Comparison of ENCODE assay signal across 1 cellular context in the genomic region with DNA sequence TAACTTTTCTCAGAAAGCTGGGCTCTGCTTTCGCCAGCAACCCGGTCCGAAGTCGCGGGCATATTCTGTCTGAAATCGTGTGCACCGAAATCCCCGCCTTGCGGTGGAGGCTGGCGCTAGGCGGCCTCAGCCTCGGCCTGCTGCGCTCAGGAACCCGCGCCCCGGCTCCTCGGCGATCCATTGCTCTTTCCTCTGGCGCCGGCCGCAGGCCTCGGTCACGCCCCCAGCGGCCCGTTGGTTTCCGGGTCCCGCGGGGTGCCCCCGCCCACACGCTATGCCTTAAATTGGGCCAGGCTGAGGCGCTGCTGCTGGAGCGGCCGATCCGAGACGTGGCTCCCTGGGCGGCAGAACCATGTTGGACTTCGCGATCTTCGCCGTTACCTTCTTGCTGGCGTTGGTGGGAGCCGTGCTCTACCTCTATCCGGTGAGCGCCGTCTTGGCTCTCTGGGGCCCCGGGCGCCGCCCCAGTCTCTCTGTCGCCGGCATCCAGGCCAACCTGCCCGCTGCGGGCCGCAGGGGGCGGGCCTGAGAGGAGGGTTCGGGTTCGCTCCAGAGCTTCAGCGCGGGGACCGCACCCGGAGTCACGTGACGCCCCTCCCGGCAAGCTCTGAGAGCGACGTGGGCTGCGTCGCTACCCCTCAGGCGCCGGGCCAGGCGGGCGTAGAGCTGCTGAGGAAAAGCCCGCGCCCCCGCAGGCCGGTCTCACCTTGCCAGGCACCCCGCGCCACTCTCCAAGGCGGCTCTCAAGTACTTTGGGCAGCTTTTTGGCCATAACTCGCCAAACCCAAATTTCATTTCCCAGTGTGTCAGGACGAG.
TF ChIP-seq lines count a peak whose summit lies in the region.

A gene with protein sequence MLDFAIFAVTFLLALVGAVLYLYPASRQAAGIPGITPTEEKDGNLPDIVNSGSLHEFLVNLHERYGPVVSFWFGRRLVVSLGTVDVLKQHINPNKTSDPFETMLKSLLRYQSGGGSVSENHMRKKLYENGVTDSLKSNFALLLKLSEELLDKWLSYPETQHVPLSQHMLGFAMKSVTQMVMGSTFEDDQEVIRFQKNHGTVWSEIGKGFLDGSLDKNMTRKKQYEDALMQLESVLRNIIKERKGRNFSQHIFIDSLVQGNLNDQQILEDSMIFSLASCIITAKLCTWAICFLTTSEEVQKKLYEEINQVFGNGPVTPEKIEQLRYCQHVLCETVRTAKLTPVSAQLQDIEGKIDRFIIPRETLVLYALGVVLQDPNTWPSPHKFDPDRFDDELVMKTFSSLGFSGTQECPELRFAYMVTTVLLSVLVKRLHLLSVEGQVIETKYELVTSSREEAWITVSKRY (plus strand): TSS at position 308 of the 816 bp plus-strand sequence. CDS start 45 bp downstream, at position 353.

TF ChIP-seq in HepG2, 621 proteins besides CTCF, POLR2A, EP300 and RAD21 (continued from another document and continues in another):
- TF ChIP-seq, protein P1, sequence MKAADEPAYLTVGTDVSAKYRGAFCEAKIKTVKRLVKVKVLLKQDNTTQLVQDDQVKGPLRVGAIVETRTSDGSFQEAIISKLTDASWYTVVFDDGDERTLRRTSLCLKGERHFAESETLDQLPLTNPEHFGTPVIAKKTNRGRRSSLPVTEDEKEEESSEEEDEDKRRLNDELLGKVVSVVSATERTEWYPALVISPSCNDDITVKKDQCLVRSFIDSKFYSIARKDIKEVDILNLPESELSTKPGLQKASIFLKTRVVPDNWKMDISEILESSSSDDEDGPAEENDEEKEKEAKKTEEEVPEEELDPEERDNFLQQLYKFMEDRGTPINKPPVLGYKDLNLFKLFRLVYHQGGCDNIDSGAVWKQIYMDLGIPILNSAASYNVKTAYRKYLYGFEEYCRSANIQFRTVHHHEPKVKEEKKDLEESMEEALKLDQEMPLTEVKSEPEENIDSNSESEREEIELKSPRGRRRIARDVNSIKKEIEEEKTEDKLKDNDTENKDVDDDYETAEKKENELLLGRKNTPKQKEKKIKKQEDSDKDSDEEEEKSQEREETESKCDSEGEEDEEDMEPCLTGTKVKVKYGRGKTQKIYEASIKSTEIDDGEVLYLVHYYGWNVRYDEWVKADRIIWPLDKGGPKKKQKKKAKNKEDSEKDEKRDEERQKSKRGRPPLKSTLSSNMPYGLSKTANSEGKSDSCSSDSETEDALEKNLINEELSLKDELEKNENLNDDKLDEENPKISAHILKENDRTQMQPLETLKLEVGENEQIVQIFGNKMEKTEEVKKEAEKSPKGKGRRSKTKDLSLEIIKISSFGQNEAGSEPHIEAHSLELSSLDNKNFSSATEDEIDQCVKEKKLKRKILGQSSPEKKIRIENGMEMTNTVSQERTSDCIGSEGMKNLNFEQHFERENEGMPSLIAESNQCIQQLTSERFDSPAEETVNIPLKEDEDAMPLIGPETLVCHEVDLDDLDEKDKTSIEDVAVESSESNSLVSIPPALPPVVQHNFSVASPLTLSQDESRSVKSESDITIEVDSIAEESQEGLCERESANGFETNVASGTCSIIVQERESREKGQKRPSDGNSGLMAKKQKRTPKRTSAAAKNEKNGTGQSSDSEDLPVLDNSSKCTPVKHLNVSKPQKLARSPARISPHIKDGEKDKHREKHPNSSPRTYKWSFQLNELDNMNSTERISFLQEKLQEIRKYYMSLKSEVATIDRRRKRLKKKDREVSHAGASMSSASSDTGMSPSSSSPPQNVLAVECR (CRISPR knock-in tag; IDR thresholded peaks at IDR 0.05; ENCODE audit: borderline replicate concordance), result peak; percentile 98
- TF ChIP-seq, protein P2, sequence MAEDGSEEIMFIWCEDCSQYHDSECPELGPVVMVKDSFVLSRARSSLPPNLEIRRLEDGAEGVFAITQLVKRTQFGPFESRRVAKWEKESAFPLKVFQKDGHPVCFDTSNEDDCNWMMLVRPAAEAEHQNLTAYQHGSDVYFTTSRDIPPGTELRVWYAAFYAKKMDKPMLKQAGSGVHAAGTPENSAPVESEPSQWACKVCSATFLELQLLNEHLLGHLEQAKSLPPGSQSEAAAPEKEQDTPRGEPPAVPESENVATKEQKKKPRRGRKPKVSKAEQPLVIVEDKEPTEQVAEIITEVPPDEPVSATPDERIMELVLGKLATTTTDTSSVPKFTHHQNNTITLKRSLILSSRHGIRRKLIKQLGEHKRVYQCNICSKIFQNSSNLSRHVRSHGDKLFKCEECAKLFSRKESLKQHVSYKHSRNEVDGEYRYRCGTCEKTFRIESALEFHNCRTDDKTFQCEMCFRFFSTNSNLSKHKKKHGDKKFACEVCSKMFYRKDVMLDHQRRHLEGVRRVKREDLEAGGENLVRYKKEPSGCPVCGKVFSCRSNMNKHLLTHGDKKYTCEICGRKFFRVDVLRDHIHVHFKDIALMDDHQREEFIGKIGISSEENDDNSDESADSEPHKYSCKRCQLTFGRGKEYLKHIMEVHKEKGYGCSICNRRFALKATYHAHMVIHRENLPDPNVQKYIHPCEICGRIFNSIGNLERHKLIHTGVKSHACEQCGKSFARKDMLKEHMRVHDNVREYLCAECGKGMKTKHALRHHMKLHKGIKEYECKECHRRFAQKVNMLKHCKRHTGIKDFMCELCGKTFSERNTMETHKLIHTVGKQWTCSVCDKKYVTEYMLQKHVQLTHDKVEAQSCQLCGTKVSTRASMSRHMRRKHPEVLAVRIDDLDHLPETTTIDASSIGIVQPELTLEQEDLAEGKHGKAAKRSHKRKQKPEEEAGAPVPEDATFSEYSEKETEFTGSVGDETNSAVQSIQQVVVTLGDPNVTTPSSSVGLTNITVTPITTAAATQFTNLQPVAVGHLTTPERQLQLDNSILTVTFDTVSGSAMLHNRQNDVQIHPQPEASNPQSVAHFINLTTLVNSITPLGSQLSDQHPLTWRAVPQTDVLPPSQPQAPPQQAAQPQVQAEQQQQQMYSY (CRISPR knock-in tag; IDR thresholded peaks at IDR 0.05), result peak; percentile 84
- peak; percentile 96 for TF ChIP-seq ZSCAN12 (CRISPR knock-in tag; IDR thresholded peaks at IDR 0.05)
- no peak for TF ChIP-seq ZNF296 (CRISPR knock-in tag; conservative IDR thresholded peaks at IDR 0.05)
- TF ChIP-seq KLF9 (CRISPR knock-in tag; IDR thresholded peaks at IDR 0.05; ENCODE audit: low read depth), result peak; percentile 97
- TF ChIP-seq, protein P3, sequence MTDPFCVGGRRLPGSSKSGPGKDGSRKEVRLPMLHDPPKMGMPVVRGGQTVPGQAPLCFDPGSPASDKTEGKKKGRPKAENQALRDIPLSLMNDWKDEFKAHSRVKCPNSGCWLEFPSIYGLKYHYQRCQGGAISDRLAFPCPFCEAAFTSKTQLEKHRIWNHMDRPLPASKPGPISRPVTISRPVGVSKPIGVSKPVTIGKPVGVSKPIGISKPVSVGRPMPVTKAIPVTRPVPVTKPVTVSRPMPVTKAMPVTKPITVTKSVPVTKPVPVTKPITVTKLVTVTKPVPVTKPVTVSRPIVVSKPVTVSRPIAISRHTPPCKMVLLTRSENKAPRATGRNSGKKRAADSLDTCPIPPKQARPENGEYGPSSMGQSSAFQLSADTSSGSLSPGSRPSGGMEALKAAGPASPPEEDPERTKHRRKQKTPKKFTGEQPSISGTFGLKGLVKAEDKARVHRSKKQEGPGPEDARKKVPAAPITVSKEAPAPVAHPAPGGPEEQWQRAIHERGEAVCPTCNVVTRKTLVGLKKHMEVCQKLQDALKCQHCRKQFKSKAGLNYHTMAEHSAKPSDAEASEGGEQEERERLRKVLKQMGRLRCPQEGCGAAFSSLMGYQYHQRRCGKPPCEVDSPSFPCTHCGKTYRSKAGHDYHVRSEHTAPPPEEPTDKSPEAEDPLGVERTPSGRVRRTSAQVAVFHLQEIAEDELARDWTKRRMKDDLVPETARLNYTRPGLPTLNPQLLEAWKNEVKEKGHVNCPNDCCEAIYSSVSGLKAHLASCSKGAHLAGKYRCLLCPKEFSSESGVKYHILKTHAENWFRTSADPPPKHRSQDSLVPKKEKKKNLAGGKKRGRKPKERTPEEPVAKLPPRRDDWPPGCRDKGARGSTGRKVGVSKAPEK (CRISPR knock-in tag; IDR thresholded peaks at IDR 0.05; ENCODE audit: borderline replicate concordance), result no peak
- peak; percentile 96 for TF ChIP-seq GABPB1 (CRISPR knock-in tag; IDR thresholded peaks at IDR 0.05)
- TF ChIP-seq NAIF1 (CRISPR knock-in tag; IDR thresholded peaks at IDR 0.05; ENCODE audit: borderline replicate concordance), result peak; percentile 45; the same call in 1 of the 2 replicates
- TF ChIP-seq AGO1 (IDR thresholded peaks at IDR 0.05; ENCODE audit: low read depth, low read length, poor library complexity, severe bottlenecking), result no peak
- TF ChIP-seq GATAD2A (CRISPR knock-in tag; IDR thresholded peaks at IDR 0.05), result no peak; the same call in 1 of the 2 replicates
- TF ChIP-seq ATRX (CRISPR knock-in tag; IDR thresholded peaks at IDR 0.05; ENCODE audit: borderline replicate concordance), result no peak
- peak; percentile 77 for TF ChIP-seq SP5 (CRISPR knock-in tag; IDR thresholded peaks at IDR 0.05; ENCODE audit: borderline replicate concordance, low read depth)
- TF ChIP-seq ZNF788 (CRISPR knock-in tag; IDR thresholded peaks at IDR 0.05; ENCODE audit: borderline replicate concordance), result peak; percentile 89
- TF ChIP-seq, protein P4, sequence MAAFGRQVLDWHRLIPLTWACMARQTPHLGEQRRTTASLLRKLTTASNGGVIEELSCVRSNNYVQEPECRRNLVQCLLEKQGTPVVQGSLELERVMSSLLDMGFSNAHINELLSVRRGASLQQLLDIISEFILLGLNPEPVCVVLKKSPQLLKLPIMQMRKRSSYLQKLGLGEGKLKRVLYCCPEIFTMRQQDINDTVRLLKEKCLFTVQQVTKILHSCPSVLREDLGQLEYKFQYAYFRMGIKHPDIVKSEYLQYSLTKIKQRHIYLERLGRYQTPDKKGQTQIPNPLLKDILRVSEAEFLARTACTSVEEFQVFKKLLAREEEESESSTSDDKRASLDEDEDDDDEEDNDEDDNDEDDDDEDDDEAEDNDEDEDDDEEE (CRISPR knock-in tag; IDR thresholded peaks at IDR 0.05), result peak; percentile 96; the same call in 1 of the 2 replicates
- TF ChIP-seq ZEB1 (IDR thresholded peaks at IDR 0.05; ENCODE audit: insufficient replicate concordance, low read depth), result peak; percentile 74
- TF ChIP-seq, protein P5, sequence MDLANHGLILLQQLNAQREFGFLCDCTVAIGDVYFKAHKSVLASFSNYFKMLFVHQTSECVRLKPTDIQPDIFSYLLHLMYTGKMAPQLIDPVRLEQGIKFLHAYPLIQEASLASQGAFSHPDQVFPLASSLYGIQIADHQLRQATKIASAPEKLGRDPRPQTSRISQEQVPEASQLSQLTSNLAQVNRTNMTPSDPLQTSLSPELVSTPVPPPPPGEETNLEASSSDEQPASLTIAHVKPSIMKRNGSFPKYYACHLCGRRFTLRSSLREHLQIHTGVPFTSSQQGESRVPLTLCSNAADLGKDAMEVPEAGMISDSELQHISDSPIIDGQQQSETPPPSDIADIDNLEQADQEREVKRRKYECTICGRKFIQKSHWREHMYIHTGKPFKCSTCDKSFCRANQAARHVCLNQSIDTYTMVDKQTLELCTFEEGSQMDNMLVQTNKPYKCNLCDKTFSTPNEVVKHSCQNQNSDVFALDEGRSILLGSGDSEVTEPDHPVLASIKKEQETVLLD (CRISPR knock-in tag; IDR thresholded peaks at IDR 0.05; ENCODE audit: low read depth), result no peak
- no peak for TF ChIP-seq ZNF780A (CRISPR knock-in tag; IDR thresholded peaks at IDR 0.05)
- TF ChIP-seq FOXP1 (IDR thresholded peaks at IDR 0.05), result no peak
- no peak; the same call in none of the 2 replicates for TF ChIP-seq FOXP1 (CRISPR knock-in tag; IDR thresholded peaks at IDR 0.05)
- TF ChIP-seq SMARCC2 (IDR thresholded peaks at IDR 0.05), result no peak
- TF ChIP-seq, protein P6, sequence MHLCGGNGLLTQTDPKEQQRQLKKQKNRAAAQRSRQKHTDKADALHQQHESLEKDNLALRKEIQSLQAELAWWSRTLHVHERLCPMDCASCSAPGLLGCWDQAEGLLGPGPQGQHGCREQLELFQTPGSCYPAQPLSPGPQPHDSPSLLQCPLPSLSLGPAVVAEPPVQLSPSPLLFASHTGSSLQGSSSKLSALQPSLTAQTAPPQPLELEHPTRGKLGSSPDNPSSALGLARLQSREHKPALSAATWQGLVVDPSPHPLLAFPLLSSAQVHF (CRISPR knock-in tag; IDR thresholded peaks at IDR 0.05), result no peak; the same call in 1 of the 2 replicates
- TF ChIP-seq SOX13 (IDR thresholded peaks at IDR 0.05), result no peak
- peak in 1 of 2 experiments; percentile 39; a peak in 2 of 4 replicates for TF ChIP-seq SOX13 (CRISPR knock-in tag; conservative IDR thresholded peaks at IDR 0.05 in 1 of 2, IDR thresholded peaks at IDR 0.05 in 1 of 2)
- TF ChIP-seq ZNF282 (IDR thresholded peaks at IDR 0.05; ENCODE audit: partially characterized antibody), result no peak
- peak; percentile 54 for TF ChIP-seq SKI (IDR thresholded peaks at IDR 0.05; ENCODE audit: partially characterized antibody)
- TF ChIP-seq ZNF484 (CRISPR knock-in tag; IDR thresholded peaks at IDR 0.05; ENCODE audit: borderline replicate concordance, low read depth), result no peak
- no peak for TF ChIP-seq ARNT (IDR thresholded peaks at IDR 0.05)
- peak; percentile 95 for TF ChIP-seq ZFP82 (CRISPR knock-in tag; IDR thresholded peaks at IDR 0.05; ENCODE audit: borderline replicate concordance)
- TF ChIP-seq, protein P7, sequence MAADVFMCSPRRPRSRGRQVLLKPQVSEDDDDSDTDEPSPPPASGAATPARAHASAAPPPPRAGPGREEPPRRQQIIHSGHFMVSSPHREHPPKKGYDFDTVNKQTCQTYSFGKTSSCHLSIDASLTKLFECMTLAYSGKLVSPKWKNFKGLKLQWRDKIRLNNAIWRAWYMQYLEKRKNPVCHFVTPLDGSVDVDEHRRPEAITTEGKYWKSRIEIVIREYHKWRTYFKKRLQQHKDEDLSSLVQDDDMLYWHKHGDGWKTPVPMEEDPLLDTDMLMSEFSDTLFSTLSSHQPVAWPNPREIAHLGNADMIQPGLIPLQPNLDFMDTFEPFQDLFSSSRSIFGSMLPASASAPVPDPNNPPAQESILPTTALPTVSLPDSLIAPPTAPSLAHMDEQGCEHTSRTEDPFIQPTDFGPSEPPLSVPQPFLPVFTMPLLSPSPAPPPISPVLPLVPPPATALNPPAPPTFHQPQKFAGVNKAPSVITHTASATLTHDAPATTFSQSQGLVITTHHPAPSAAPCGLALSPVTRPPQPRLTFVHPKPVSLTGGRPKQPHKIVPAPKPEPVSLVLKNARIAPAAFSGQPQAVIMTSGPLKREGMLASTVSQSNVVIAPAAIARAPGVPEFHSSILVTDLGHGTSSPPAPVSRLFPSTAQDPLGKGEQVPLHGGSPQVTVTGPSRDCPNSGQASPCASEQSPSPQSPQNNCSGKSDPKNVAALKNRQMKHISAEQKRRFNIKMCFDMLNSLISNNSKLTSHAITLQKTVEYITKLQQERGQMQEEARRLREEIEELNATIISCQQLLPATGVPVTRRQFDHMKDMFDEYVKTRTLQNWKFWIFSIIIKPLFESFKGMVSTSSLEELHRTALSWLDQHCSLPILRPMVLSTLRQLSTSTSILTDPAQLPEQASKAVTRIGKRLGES (CRISPR knock-in tag; IDR thresholded peaks at IDR 0.05; ENCODE audit: borderline replicate concordance), result no peak
- peak; percentile 93 for TF ChIP-seq KLF6 (CRISPR knock-in tag; IDR thresholded peaks at IDR 0.05)
- no peak for TF ChIP-seq ZNF17 (CRISPR knock-in tag; IDR thresholded peaks at IDR 0.05)
- TF ChIP-seq SRSF1 (optimal IDR thresholded peaks at IDR 0.05; ENCODE audit: low read depth, low read length), result peak; percentile 92
- TF ChIP-seq, protein P8, sequence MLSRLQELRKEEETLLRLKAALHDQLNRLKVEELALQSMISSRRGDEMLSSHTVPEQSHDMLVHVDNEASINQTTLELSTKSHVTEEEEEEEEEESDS (CRISPR knock-in tag; IDR thresholded peaks at IDR 0.05; ENCODE audit: borderline replicate concordance), result peak; percentile 80
- 0 out of 2 replicates have a peak, but pooled peaks have one; percentile 9 for TF ChIP-seq NR2F2 (IDR thresholded peaks at IDR 0.05; ENCODE audit: borderline replicate concordance, low read depth)
- TF ChIP-seq ZNF558 (CRISPR knock-in tag; IDR thresholded peaks at IDR 0.05; ENCODE audit: borderline replicate concordance), result peak; percentile 80; the same call in 1 of the 2 replicates
- TF ChIP-seq SCMH1 (CRISPR knock-in tag; IDR thresholded peaks at IDR 0.05; ENCODE audit: borderline replicate concordance), result no peak
- peak; percentile 100 for TF ChIP-seq XRCC5 (optimal IDR thresholded peaks at IDR 0.05; ENCODE audit: low read length)
- TF ChIP-seq ASH2L (IDR thresholded peaks at IDR 0.05; ENCODE audit: insufficient read length, low read depth, low read length), result peak; percentile 98
- peak; percentile 96 for TF ChIP-seq PHF21A (CRISPR knock-in tag; IDR thresholded peaks at IDR 0.05)
